31 cellular contexts compared by ENCODE assay signal in genomic region chr5:32014345-32014744, GRCh38.
A peak's percentile ranks its signal among the peaks of the same experiment; 100 is the strongest.
DNase-seq lines count a peak whose midpoint lies in the region; ATAC-seq, FAIRE-seq and TF ChIP-seq lines count a peak whose summit lies in the region.
"Had no signal": no experiment of that assay in that cellular context is flagged by ENCODE, and none has a peak within 500 bp of the region (broad histone marks: within the 10 kb centered on the region; RNA-seq: fewer than 3 reads in every experiment).

No MANE protein-coding gene starts in this region.

- H3K36me3 ChIP-seq in DOHH2 (ENCODE audit: control insufficient read depth, low read length) = peaks cover 23% of the 10 kb centered on the region
- H3K36me3 ChIP-seq: cardiac muscle cell, left lung, neural progenitor cell, pancreas had no signal

- H3K27me3 Mint-ChIP-seq in brain = no peaks in the 10 kb centered on the region
- no peaks in the 10 kb centered on the region for H3K27me3 Mint-ChIP-seq in activated CD8-positive, alpha-beta T cell treated with anti-CD3 and anti-CD28 coated beads, Interleukin-2, amount 10 ng/mL, durations not matched to agents 7 days and 5 days (ENCODE audit: low read depth)
- H3K27me3 Mint-ChIP-seq: activated CD4-positive, alpha-beta memory T cell treated with anti-CD3 and anti-CD28 coated beads, Interleukin-2, amount 10 ng/mL, durations not matched to agents 7 days and 5 days; activated naive CD8-positive, alpha-beta T cell; memory B cell; T-helper 17 cell had no signal

- H3K4me3 Mint-ChIP-seq in brain = no peak overlapping the region
- no peak overlapping the region for H3K4me3 Mint-ChIP-seq in activated CD8-positive, alpha-beta T cell treated with anti-CD3 and anti-CD28 coated beads, Interleukin-2, amount 10 ng/mL, durations not matched to agents 7 days and 5 days
- H3K4me3 Mint-ChIP-seq: activated CD4-positive, alpha-beta memory T cell treated with anti-CD3 and anti-CD28 coated beads, Interleukin-2, amount 10 ng/mL, durations not matched to agents 7 days and 5 days; activated naive CD8-positive, alpha-beta T cell; memory B cell; neural progenitor cell; T-helper 17 cell had no signal

- H3K9me2 ChIP-seq in DOHH2 (replicated peaks; ENCODE audit: control insufficient read depth, low read length) = no peaks in the 10 kb centered on the region

- CTCF ChIA-PET in activated CD8-positive, alpha-beta T cell treated with anti-CD3 and anti-CD28 coated beads, Interleukin-2, amount 10 ng/mL, durations not matched to agents 7 days and 5 days (lab: Charles Lee) = no interaction called here

- peak overlapping the region; percentile 39 for H3K27ac ChIP-seq in DOHH2 (ENCODE audit: low read depth, low read length)
- H3K27ac ChIP-seq: cardiac muscle cell, coronary artery, left lung, neural progenitor cell, pancreas, upper lobe of right lung had no signal

- H3K9me3 ChIP-seq in DOHH2 (ENCODE audit: control insufficient read depth, insufficient read depth, low read length) = no peaks in the 10 kb centered on the region
- H3K9me3 ChIP-seq: left lung, pancreas, upper lobe of right lung had no signal

- peaks cover 0 to 6% (median 0%) of the 10 kb centered on the region in 5 experiments for H3K9me3 Mint-ChIP-seq in brain
- H3K9me3 Mint-ChIP-seq in activated CD8-positive, alpha-beta T cell treated with anti-CD3 and anti-CD28 coated beads, Interleukin-2, amount 10 ng/mL, durations not matched to agents 7 days and 5 days (ENCODE audit: insufficient read depth) = no peaks in the 10 kb centered on the region
- H3K9me3 Mint-ChIP-seq: activated CD4-positive, alpha-beta memory T cell treated with anti-CD3 and anti-CD28 coated beads, Interleukin-2, amount 10 ng/mL, durations not matched to agents 7 days and 5 days; memory B cell; neural progenitor cell had no signal

- peaks cover 23% of the 10 kb centered on the region for H3K79me2 ChIP-seq in DOHH2 (ENCODE audit: control insufficient read depth, low read length)

- H3K4me3 ChIP-seq in DOHH2 (ENCODE audit: low read length) = peak overlapping the region; percentile 37
- H3K4me3 ChIP-seq in NB4 (ENCODE audit: low read depth, low read length) = no peak overlapping the region
- H3K4me3 ChIP-seq: cardiac muscle cell, coronary artery, left lung, neural progenitor cell, pancreas, upper lobe of right lung had no signal

- TF ChIP-seq POLR2A in NB4 (IDR thresholded peaks at IDR 0.05; ENCODE audit: extremely low read depth, insufficient read length) = no peak

- no peaks in the 10 kb centered on the region for H4K20me1 ChIP-seq in DOHH2 (ENCODE audit: control insufficient read depth, insufficient read depth, low read depth, low read length)

- peak overlapping the region; percentile 49 for H3K4me2 ChIP-seq in DOHH2 (ENCODE audit: low read length)

- H3K27ac Mint-ChIP-seq in brain = peak overlapping the region in 4 of 5 experiments; percentile 21 to 62 (median 30)
- no peak overlapping the region for H3K27ac Mint-ChIP-seq in activated CD8-positive, alpha-beta T cell treated with anti-CD3 and anti-CD28 coated beads, Interleukin-2, amount 10 ng/mL, durations not matched to agents 7 days and 5 days
- H3K27ac Mint-ChIP-seq: activated CD4-positive, alpha-beta memory T cell treated with anti-CD3 and anti-CD28 coated beads, Interleukin-2, amount 10 ng/mL, durations not matched to agents 7 days and 5 days; activated naive CD8-positive, alpha-beta T cell; memory B cell; T-helper 17 cell had no signal

- DNase-seq in GM18507 (ENCODE audit: extremely low spot score, insufficient read length, low read depth) = no peak
- DNase-seq in NB4 (ENCODE audit: low read depth) = peak; percentile 22
- DNase-seq in 8988T = no peak
- DNase-seq in NCI-H128 (lab: John Stamatoyannopoulos, UW; ENCODE audit: unreplicated experiment) = no peak
- DNase-seq in activated CD8-positive, alpha-beta T cell treated with anti-CD3 and anti-CD28 coated beads, Interleukin-2, amount 10 ng/mL, durations not matched to agents 7 days and 5 days = no peak
- DNase-seq: activated CD4-positive, alpha-beta memory T cell treated with anti-CD3 and anti-CD28 coated beads, Interleukin-2, amount 10 ng/mL, durations not matched to agents 7 days and 5 days; activated CD4-positive, CD25-positive, alpha-beta regulatory T cell treated with anti-CD3 and anti-CD28 coated beads, Interleukin-2, amount 50 U/mL, for 72 hours; activated CD8-positive, alpha-beta memory T cell treated with anti-CD3 and anti-CD28 coated beads, Interleukin-2, amount 50 U/mL, for 48 hours; aorta; effector CD8-positive, alpha-beta T cell; GF-D8; H7; KG1; left lung; NCI-H1436 treated with DMSO at 0.1 percent for 48 hours; NCI-H2081 treated with DMSO at 0.1 percent for 48 hours; NCI-H345; NCI-H748 treated with DMSO at 0.1 percent for 48 hours; pancreas; retina; small intestine; stimulated activated naive CD4-positive, alpha-beta T cell treated with Interleukin-2 at 50 U/mL for 16 hours; T-helper 17 cell; upper lobe of right lung had no signal

- FAIRE-seq in GM18507 (lab: Jason Lieb, UNC) = peak; percentile 72
- FAIRE-seq: pancreas, small intestine had no signal

- POLR2A ChIA-PET in activated CD8-positive, alpha-beta T cell treated with anti-CD3 and anti-CD28 coated beads, Interleukin-2, amount 10 ng/mL, durations not matched to agents 7 days and 5 days (lab: Charles Lee) = no interaction called here

- ATAC-seq in activated CD8-positive, alpha-beta T cell treated with anti-CD3 and anti-CD28 coated beads, Interleukin-2, amount 10 ng/mL, durations not matched to agents 7 days and 5 days = no peak
- ATAC-seq: left lung, pancreas, T-helper 17 cell, upper lobe of right lung had no signal

- peaks cover 33% of the 10 kb centered on the region for H3K4me1 Mint-ChIP-seq in brain
- peaks cover 8% of the 10 kb centered on the region for H3K4me1 Mint-ChIP-seq in activated CD8-positive, alpha-beta T cell treated with anti-CD3 and anti-CD28 coated beads, Interleukin-2, amount 10 ng/mL, durations not matched to agents 7 days and 5 days (ENCODE audit: low read depth)

- H3K36me3 Mint-ChIP-seq in brain = no peaks in the 10 kb centered on the region
- H3K36me3 Mint-ChIP-seq in activated CD8-positive, alpha-beta T cell treated with anti-CD3 and anti-CD28 coated beads, Interleukin-2, amount 10 ng/mL, durations not matched to agents 7 days and 5 days (ENCODE audit: low read depth) = no peaks in the 10 kb centered on the region
- H3K36me3 Mint-ChIP-seq: activated naive CD8-positive, alpha-beta T cell; memory B cell; neural progenitor cell had no signal

- H3F3A ChIP-seq in DOHH2 (ENCODE audit: control insufficient read depth, insufficient read depth) = peaks cover 13% of the 10 kb centered on the region

- no peak for TF ChIP-seq CTCF in DOHH2 (IDR thresholded peaks at IDR 0.05; ENCODE audit: low read depth, low read length, poor library complexity, severe bottlenecking)
- TF ChIP-seq CTCF in NB4 (IDR thresholded peaks at IDR 0.05; ENCODE audit: low read depth, low read length) = no peak
- TF ChIP-seq CTCF in brain (conservative IDR thresholded peaks at IDR 0.05) = no peak

- H3K27me3 ChIP-seq in DOHH2 (ENCODE audit: control insufficient read depth, low read length) = no peaks in the 10 kb centered on the region
- H3K27me3 ChIP-seq: cardiac muscle cell, left lung, neural progenitor cell, pancreas, upper lobe of right lung had no signal

- H3K4me1 ChIP-seq in DOHH2 (ENCODE audit: control insufficient read depth, low read length) = peaks cover 57% of the 10 kb centered on the region
- H3K4me1 ChIP-seq: pancreas had no signal
